Comparison of ENCODE assay signal across 11 cellular contexts in the genomic region with DNA sequence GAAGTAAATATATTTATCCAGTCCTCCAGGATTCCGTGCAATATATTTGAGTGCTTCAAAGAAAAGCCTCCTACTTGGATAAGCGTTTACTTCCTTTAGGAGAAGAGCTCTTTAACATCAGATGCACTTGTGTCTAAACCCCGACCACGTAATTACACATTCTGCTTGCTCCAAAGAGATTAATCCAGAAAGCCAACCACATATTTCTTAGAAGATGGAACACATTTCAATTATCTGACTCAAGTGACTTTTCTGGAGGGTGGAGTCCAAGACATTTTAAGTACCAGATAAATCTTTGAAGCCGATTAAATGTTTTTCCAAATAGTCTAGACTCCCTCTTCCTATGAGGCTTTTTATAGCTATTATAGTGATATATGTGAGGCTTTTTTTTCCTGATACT.
"Had no signal": no experiment of that assay in that cellular context is flagged by ENCODE, and none has a peak within 500 bp of the region (broad histone marks: within the 10 kb centered on the region; RNA-seq: fewer than 3 reads in every experiment).

No MANE protein-coding gene starts in this region.

- H3K36me3 ChIP-seq: esophagus squamous epithelium, heart right ventricle, neural progenitor cell, pancreas, stomach, thoracic aorta had no signal

- ATAC-seq: activated CD8-positive, alpha-beta T cell treated with anti-CD3 and anti-CD28 coated beads for 36 hours; heart right ventricle; pancreas had no signal

- H3K4me1 Mint-ChIP-seq: activated naive CD8-positive, alpha-beta T cell treated with anti-CD3 and anti-CD28 coated beads, Interleukin-2, amount 10 ng/mL, durations not matched to agents 7 days and 5 days had no signal

- H3K27me3 ChIP-seq: esophagus squamous epithelium, heart right ventricle, neural progenitor cell had no signal

- H3K9me3 Mint-ChIP-seq: activated CD8-positive, alpha-beta T cell treated with anti-CD3 and anti-CD28 coated beads for 36 hours; activated naive CD8-positive, alpha-beta T cell treated with anti-CD3 and anti-CD28 coated beads, Interleukin-2, amount 10 ng/mL, durations not matched to agents 7 days and 5 days had no signal

- H3K27ac ChIP-seq: esophagus squamous epithelium, heart right ventricle, neural progenitor cell, pancreas, stomach, thoracic aorta had no signal

- H3K9ac ChIP-seq: neural progenitor cell had no signal

- H3K27ac Mint-ChIP-seq: activated CD8-positive, alpha-beta T cell treated with anti-CD3 and anti-CD28 coated beads for 36 hours; activated naive CD8-positive, alpha-beta T cell treated with anti-CD3 and anti-CD28 coated beads, Interleukin-2, amount 10 ng/mL, durations not matched to agents 7 days and 5 days; neural progenitor cell had no signal

- H3K4me2 ChIP-seq: neural progenitor cell had no signal

- H3K9me3 ChIP-seq: esophagus squamous epithelium, pancreas, thoracic aorta had no signal

- DNase-seq: activated CD8-positive, alpha-beta memory T cell treated with anti-CD3 and anti-CD28 coated beads, Interleukin-2, amount 50 U/mL, for 4 hours; activated CD8-positive, alpha-beta T cell treated with anti-CD3 and anti-CD28 coated beads for 36 hours; activated naive CD8-positive, alpha-beta T cell treated with anti-CD3 and anti-CD28 coated beads, Interleukin-2, amount 10 ng/mL, durations not matched to agents 7 days and 5 days; anterior cingulate cortex; esophagus squamous epithelium; heart right ventricle; pancreas; stimulated activated CD4-positive, alpha-beta T cell treated with anti-CD3 and anti-CD28 coated beads, Interleukin-4, amount 100 ng/mL, for 4 hours; stomach had no signal

- H3K4me1 ChIP-seq: esophagus squamous epithelium, heart right ventricle, pancreas, stomach had no signal

- H3K36me3 Mint-ChIP-seq: activated naive CD8-positive, alpha-beta T cell treated with anti-CD3 and anti-CD28 coated beads, Interleukin-2, amount 10 ng/mL, durations not matched to agents 7 days and 5 days; neural progenitor cell had no signal

- H3K27me3 Mint-ChIP-seq: activated naive CD8-positive, alpha-beta T cell treated with anti-CD3 and anti-CD28 coated beads, Interleukin-2, amount 10 ng/mL, durations not matched to agents 7 days and 5 days had no signal

- H3K4me3 Mint-ChIP-seq: activated CD8-positive, alpha-beta T cell treated with anti-CD3 and anti-CD28 coated beads for 36 hours; activated naive CD8-positive, alpha-beta T cell treated with anti-CD3 and anti-CD28 coated beads, Interleukin-2, amount 10 ng/mL, durations not matched to agents 7 days and 5 days; neural progenitor cell had no signal

- H2AFZ ChIP-seq: neural progenitor cell had no signal

- H3K4me3 ChIP-seq: esophagus squamous epithelium, heart right ventricle, neural progenitor cell, pancreas, stomach, thoracic aorta had no signal
